ENCODE assay signal across 7 cellular contexts in the genomic region with DNA sequence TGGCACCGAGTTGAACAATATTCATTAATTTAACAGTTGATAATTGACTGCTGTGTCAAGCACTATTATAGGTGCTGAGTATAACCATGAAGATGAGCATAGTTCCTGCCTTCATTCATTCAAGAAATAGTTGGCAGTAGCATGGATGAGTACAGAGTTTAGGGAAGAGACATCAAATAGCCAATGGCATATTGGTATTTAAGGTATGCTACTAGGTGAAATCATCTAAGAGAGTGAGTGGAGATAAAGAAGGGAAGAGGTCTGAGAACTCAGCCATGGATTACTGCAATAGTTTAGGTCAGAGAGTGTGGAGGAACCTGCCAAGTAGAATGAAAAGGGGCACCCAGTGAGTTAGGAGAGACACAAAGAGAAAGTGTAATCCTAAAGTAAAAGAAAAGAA. TPM values are rescaled to one million over a fixed set of nuclear protein-coding genes. Genes with fewer than 3 reads are reported as not detected.
"Had no signal": no experiment of that assay in that cellular context is flagged by ENCODE, and none has a peak within 500 bp of the region (broad histone marks: within the 10 kb centered on the region; RNA-seq: fewer than 3 reads in every experiment).

No MANE protein-coding gene starts in this region.

- DNase-seq: IMR-90 had no signal

- H3K27ac ChIP-seq: HL-60 had no signal

- ATAC-seq: HepG2, K562 had no signal

- H3K4me3 ChIP-seq: K562 had no signal

RNA-seq across cellular contexts. Expression of a gene that starts 4.9 kb away (rescaled TPM):
- total RNA-seq: HepG2, HT-29, HT1080, IMR-90, K562 had no signal
- polyA plus RNA-seq: HepG2, IgD-negative memory B cell, K562 had no signal
